ENCODE assay signal across 8 cellular contexts in genomic region chr10:24722131-24722675, GRCh38. TPM values are rescaled to one million over a fixed set of nuclear protein-coding genes. Genes with fewer than 3 reads are reported as not detected.
DNase-seq lines count a peak whose midpoint lies in the region; ATAC-seq and TF ChIP-seq lines count a peak whose summit lies in the region.

No MANE protein-coding gene starts in this region.

- DNase-seq in ELF-1 (ENCODE audit: low read depth, low spot score): peak; percentile 27
- DNase-seq in ascending aorta (ENCODE audit: low spot score in 2 of 2): no peak
- peak; percentile 43 for DNase-seq in medulla oblongata (ENCODE audit: extremely low spot score)
- peak in 1 of 2 donors; percentile 72 for DNase-seq in vagina (ENCODE audit: extremely low spot score in 2 of 2)
- DNase-seq in NCI-H1417 (lab: John Stamatoyannopoulos, UW): no peak
- DNase-seq in NCI-H1105 treated with DMSO at 0.1 percent for 48 hours (lab: John Stamatoyannopoulos, UW): no peak
- DNase-seq in posterior cingulate gyrus: no peak

- no peaks in the 10 kb centered on the region for H3K9me3 ChIP-seq in ascending aorta
- H3K9me3 ChIP-seq in vagina: no peaks in the 10 kb centered on the region

- TF ChIP-seq CTCF in ascending aorta (IDR thresholded peaks at IDR 0.05) (no peak), vagina (IDR thresholded peaks at IDR 0.05) (no peak)

- peak overlapping the region; percentile 75 to 83 for H3K4me3 ChIP-seq in ascending aorta
- peak overlapping the region; percentile 85 to 89 for H3K4me3 ChIP-seq in vagina

- H3K36me3 ChIP-seq in ascending aorta (no peaks in the 10 kb centered on the region), vagina (no peaks in the 10 kb centered on the region)

- H3K27me3 ChIP-seq in ascending aorta (no peaks in the 10 kb centered on the region), vagina (no peaks in the 10 kb centered on the region)

- no peak for TF ChIP-seq POLR2A in vagina (IDR thresholded peaks at IDR 0.05)

- peaks cover 0 to 20% of the 10 kb centered on the region in 2 donors for H3K4me1 ChIP-seq in ascending aorta
- peaks cover 43% of the 10 kb centered on the region for H3K4me1 ChIP-seq in vagina

- ATAC-seq in HG03159 (IDR thresholded peaks at IDR 0.05; ENCODE audit: unreplicated experiment): peak; percentile 0

- intact Hi-C loops in ascending aorta (cut with DNase I): loop anchor here (2.0 to 10.0 kb wide), 7 partner anchors 35 to 1627 kb away; partner anchors contain the start of genes MSRB2 and OTUD1
- intact Hi-C loops in vagina (cut with DNase I): loop anchor here (2.0 to 10.0 kb wide), 2 partner anchors 231 to 293 kb away; partner anchors contain the start of genes ENKUR, PRTFDC1 and THNSL1
- intact Hi-C loops in posterior cingulate gyrus (cut with DNase I): loop anchor here (2.0 to 10.0 kb wide), 6 partner anchors 61 to 363 kb away; partner anchors contain the start of genes ENKUR, PRTFDC1 and THNSL1

- H3K27ac ChIP-seq in ascending aorta (peak overlapping the region; percentile 92 to 97), vagina (peak overlapping the region; percentile 95)

RNA-seq across cellular contexts. Expression of gene ARHGAP21, which starts 1.5 kb away (rescaled TPM):
- total RNA-seq in ascending aorta (27.5 TPM), vagina (43.0 TPM)

Comparison
In these comparisons a context has a peak if more than half of its experiments do, and no peak if none do; other contexts are left out.
1. DNase-seq: peak in ELF-1 (single experiment) and medulla oblongata (single experiment); none in ascending aorta (0 of 2), NCI-H1417 (0 of 3), NCI-H1105 treated with DMSO at 0.1 percent for 48 hours (single experiment) and posterior cingulate gyrus (0 of 10).